1 cellular context compared by ENCODE assay signal in the genomic region with DNA sequence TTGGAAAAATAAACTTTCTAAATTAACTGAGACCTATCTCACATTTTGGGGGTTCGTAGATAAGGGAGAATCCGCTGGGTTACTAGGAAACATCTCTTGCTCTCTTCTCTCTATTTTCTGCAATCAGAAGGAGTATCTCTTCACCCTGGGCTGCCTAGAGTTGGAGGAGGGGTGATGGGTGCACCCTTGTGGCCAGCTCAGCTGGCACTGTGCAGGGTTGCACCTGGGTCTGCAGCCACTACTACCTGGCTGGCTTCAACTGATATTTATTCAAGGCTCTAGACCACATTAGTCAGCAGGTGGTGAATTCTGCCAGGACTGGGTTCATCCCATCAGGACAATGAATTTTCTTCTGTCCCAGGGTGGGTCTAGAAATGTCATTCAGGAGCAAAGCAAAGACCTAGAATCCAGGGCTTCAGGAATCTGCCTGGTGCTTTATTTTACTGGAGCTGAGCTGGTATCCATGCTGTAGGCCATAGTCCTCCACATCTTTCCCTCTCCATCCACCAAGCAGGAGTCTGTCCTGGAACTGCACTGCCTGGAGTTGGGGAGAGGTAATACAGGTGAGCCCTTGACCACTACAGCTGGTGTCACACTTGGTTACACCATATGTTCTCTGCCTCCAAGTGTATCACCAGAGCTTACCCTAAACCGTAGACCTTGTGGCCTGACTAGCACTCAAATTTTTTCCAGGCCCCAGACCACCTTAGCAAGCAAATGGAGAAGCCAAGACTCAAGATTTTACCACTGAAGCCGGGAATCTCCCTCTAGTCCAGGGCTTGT.
TF ChIP-seq lines count a peak whose summit lies in the region.

No MANE protein-coding gene starts in this region.

TF ChIP-seq in HCT116, 20 proteins besides CTCF, POLR2A, EP300 and RAD21:
- TF ChIP-seq SRF (IDR thresholded peaks at IDR 0.05; ENCODE audit: low read depth) (no peak), SP1 (IDR thresholded peaks at IDR 0.05; ENCODE audit: low read depth) (no peak), CEBPB (IDR thresholded peaks at IDR 0.05; ENCODE audit: low read depth) (no peak), SIN3A (IDR thresholded peaks at IDR 0.05; ENCODE audit: low read depth) (no peak), ZNF274 (IDR thresholded peaks at IDR 0.05; ENCODE audit: low read depth, low read length) (no peak), EZH2phosphoT487 (IDR thresholded peaks at IDR 0.05; ENCODE audit: borderline replicate concordance) (no peak), ZFX (IDR thresholded peaks at IDR 0.05) (no peak), JUND (IDR thresholded peaks at IDR 0.05) (no peak), TCF7L2 (IDR thresholded peaks at IDR 0.05; ENCODE audit: borderline replicate concordance, extremely low read depth, insufficient read depth, insufficient read length) (no peak), ELF1 (IDR thresholded peaks at IDR 0.05; ENCODE audit: borderline replicate concordance, low read depth) (no peak), CBX3 (IDR thresholded peaks at IDR 0.05; ENCODE audit: low read depth) (no peak), YY1 (IDR thresholded peaks at IDR 0.05; ENCODE audit: extremely low read depth, insufficient replicate concordance, low read depth, low read length) (no peak), EZH2 (IDR thresholded peaks at IDR 0.05) (no peak), POLR2AphosphoS5 (IDR thresholded peaks at IDR 0.05; ENCODE audit: low read depth, low read length) (no peak), FOSL1 (IDR thresholded peaks at IDR 0.05; ENCODE audit: low read depth) (no peak)
- TF ChIP-seq, protein P1, sequence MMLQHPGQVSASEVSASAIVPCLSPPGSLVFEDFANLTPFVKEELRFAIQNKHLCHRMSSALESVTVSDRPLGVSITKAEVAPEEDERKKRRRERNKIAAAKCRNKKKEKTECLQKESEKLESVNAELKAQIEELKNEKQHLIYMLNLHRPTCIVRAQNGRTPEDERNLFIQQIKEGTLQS (IDR thresholded peaks at IDR 0.05) = no peak
- TF ChIP-seq, protein P2, sequence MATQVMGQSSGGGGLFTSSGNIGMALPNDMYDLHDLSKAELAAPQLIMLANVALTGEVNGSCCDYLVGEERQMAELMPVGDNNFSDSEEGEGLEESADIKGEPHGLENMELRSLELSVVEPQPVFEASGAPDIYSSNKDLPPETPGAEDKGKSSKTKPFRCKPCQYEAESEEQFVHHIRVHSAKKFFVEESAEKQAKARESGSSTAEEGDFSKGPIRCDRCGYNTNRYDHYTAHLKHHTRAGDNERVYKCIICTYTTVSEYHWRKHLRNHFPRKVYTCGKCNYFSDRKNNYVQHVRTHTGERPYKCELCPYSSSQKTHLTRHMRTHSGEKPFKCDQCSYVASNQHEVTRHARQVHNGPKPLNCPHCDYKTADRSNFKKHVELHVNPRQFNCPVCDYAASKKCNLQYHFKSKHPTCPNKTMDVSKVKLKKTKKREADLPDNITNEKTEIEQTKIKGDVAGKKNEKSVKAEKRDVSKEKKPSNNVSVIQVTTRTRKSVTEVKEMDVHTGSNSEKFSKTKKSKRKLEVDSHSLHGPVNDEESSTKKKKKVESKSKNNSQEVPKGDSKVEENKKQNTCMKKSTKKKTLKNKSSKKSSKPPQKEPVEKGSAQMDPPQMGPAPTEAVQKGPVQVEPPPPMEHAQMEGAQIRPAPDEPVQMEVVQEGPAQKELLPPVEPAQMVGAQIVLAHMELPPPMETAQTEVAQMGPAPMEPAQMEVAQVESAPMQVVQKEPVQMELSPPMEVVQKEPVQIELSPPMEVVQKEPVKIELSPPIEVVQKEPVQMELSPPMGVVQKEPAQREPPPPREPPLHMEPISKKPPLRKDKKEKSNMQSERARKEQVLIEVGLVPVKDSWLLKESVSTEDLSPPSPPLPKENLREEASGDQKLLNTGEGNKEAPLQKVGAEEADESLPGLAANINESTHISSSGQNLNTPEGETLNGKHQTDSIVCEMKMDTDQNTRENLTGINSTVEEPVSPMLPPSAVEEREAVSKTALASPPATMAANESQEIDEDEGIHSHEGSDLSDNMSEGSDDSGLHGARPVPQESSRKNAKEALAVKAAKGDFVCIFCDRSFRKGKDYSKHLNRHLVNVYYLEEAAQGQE (IDR thresholded peaks at IDR 0.05; ENCODE audit: low read depth) = no peak
- TF ChIP-seq, protein P3, sequence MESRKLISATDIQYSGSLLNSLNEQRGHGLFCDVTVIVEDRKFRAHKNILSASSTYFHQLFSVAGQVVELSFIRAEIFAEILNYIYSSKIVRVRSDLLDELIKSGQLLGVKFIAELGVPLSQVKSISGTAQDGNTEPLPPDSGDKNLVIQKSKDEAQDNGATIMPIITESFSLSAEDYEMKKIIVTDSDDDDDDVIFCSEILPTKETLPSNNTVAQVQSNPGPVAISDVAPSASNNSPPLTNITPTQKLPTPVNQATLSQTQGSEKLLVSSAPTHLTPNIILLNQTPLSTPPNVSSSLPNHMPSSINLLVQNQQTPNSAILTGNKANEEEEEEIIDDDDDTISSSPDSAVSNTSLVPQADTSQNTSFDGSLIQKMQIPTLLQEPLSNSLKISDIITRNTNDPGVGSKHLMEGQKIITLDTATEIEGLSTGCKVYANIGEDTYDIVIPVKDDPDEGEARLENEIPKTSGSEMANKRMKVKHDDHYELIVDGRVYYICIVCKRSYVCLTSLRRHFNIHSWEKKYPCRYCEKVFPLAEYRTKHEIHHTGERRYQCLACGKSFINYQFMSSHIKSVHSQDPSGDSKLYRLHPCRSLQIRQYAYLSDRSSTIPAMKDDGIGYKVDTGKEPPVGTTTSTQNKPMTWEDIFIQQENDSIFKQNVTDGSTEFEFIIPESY (IDR thresholded peaks at IDR 0.05; ENCODE audit: extremely low read depth, insufficient replicate concordance, low read length) = no peak
- TF ChIP-seq, protein P4, sequence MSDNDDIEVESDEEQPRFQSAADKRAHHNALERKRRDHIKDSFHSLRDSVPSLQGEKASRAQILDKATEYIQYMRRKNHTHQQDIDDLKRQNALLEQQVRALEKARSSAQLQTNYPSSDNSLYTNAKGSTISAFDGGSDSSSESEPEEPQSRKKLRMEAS (IDR thresholded peaks at IDR 0.05) = no peak
